Comparison of ENCODE assay signal across 8 cellular contexts in genomic region chr22:46057206-46057605, GRCh38.
A peak's percentile ranks its signal among the peaks of the same experiment; 100 is the strongest.
DNase-seq lines count a peak whose midpoint lies in the region; ATAC-seq and TF ChIP-seq lines count a peak whose summit lies in the region.

No MANE protein-coding gene starts in this region.

- peaks cover 46% of the 10 kb centered on the region for H3K4me1 Mint-ChIP-seq in activated naive CD8-positive, alpha-beta T cell (ENCODE audit: low read depth)
- H3K4me1 Mint-ChIP-seq in activated naive CD8-positive, alpha-beta T cell treated with anti-CD3 and anti-CD28 coated beads, Interleukin-2, amount 50 U/mL, for 24 hours, result peaks cover 53% of the 10 kb centered on the region
- peaks cover 26% of the 10 kb centered on the region for H3K4me1 Mint-ChIP-seq in MCF 10A (ENCODE audit: insufficient read depth, unreplicated experiment)

- intact Hi-C loops in MCF 10A (cut with micrococcal nuclease), result no loop called here
- intact Hi-C loops in mucosa of descending colon (cut with DNase I, micrococcal nuclease), result no loop called here
- intact Hi-C loops in aorta (cut with DNase I), result loop anchor here (2.0 to 5.0 kb wide), 2 partner anchors 16 to 45 kb away; no protein-coding TSS in a partner anchor

- no peak overlapping the region for H3K4me3 Mint-ChIP-seq in activated naive CD8-positive, alpha-beta T cell
- no peak overlapping the region for H3K4me3 Mint-ChIP-seq in activated naive CD8-positive, alpha-beta T cell treated with anti-CD3 and anti-CD28 coated beads, Interleukin-2, amount 50 U/mL, for 24 hours
- peak overlapping the region; percentile 81 for H3K4me3 Mint-ChIP-seq in MCF 10A (ENCODE audit: unreplicated experiment)

- H3K27ac ChIP-seq in aorta (ENCODE audit: low read depth in 1 of 2, low read length in 2 of 2), result peak overlapping the region; percentile 23 to 61

- peaks cover 28% of the 10 kb centered on the region for H3K4me1 ChIP-seq in mucosa of descending colon (ENCODE audit: low read depth)
- H3K4me1 ChIP-seq in aorta (ENCODE audit: control insufficient read depth in 1 of 2, insufficient read depth in 2 of 2, low read length in 2 of 2), result peaks cover under 1% of the 10 kb centered on the region in 2 donors

- no peaks in the 10 kb centered on the region for H3K27me3 ChIP-seq in aorta (ENCODE audit: control insufficient read depth in 1 of 2, insufficient read depth in 2 of 2, low read length in 1 of 2)

- BruUV-seq in MCF 10A (replicated peaks; lab: Mats Ljungman, UMichigan), result no TSS peak

- WGBS in aorta, 2 donors, result 4 to 10% methylated on average over 8 of the region's 8 CpGs

- no peak overlapping the region for H3K4me3 ChIP-seq in mucosa of descending colon
- no peak overlapping the region for H3K4me3 ChIP-seq in aorta (ENCODE audit: low read length in 2 of 2)

- ATAC-seq in activated naive CD8-positive, alpha-beta T cell treated with anti-CD3 and anti-CD28 coated beads, Interleukin-2, amount 50 U/mL, for 24 hours, result no peak
- ATAC-seq in mucosa of descending colon (no peak), aorta (ENCODE audit: low FRiP score) (no peak)

- H3K27ac Mint-ChIP-seq in activated naive CD8-positive, alpha-beta T cell, result peak overlapping the region; percentile 54
- no peak overlapping the region for H3K27ac Mint-ChIP-seq in activated naive CD8-positive, alpha-beta T cell treated with anti-CD3 and anti-CD28 coated beads, Interleukin-2, amount 50 U/mL, for 24 hours
- H3K27ac Mint-ChIP-seq in MCF 10A (ENCODE audit: low read depth, unreplicated experiment), result peak overlapping the region; percentile 98

- CTCF ChIA-PET in MCF 10A (lab: Yijun Ruan, JAX), result interaction anchor here (1.0 to 2.5 kb wide), 4 partner anchors 12 to 25 kb away, joined by 3 to 9 read pairs (median 4); no protein-coding TSS in a partner anchor

- no peaks in the 10 kb centered on the region for H3K27me3 Mint-ChIP-seq in activated naive CD8-positive, alpha-beta T cell
- H3K27me3 Mint-ChIP-seq in activated naive CD8-positive, alpha-beta T cell treated with anti-CD3 and anti-CD28 coated beads, Interleukin-2, amount 50 U/mL, for 24 hours, result no peaks in the 10 kb centered on the region
- no peaks in the 10 kb centered on the region for H3K27me3 Mint-ChIP-seq in MCF 10A (ENCODE audit: insufficient read depth, unreplicated experiment)

- no peaks in the 10 kb centered on the region for H3K36me3 ChIP-seq in mucosa of descending colon (ENCODE audit: low read depth)
- no peaks in the 10 kb centered on the region for H3K36me3 ChIP-seq in aorta (ENCODE audit: control insufficient read depth in 1 of 2, insufficient read depth in 2 of 2, low read length in 1 of 2)

- no peaks in the 10 kb centered on the region for H3K9me3 Mint-ChIP-seq in activated naive CD8-positive, alpha-beta T cell (ENCODE audit: low read depth)
- H3K9me3 Mint-ChIP-seq in activated naive CD8-positive, alpha-beta T cell treated with anti-CD3 and anti-CD28 coated beads, Interleukin-2, amount 50 U/mL, for 24 hours, result no peaks in the 10 kb centered on the region
- H3K9me3 Mint-ChIP-seq in MCF 10A (ENCODE audit: unreplicated experiment), result no peaks in the 10 kb centered on the region

- no peaks in the 10 kb centered on the region for H3K9me3 ChIP-seq in mucosa of descending colon
- H3K9me3 ChIP-seq in aorta (ENCODE audit: control insufficient read depth, low read length), result no peaks in the 10 kb centered on the region

- no peak for DNase-seq in activated naive CD8-positive, alpha-beta T cell treated with anti-CD3 and anti-CD28 coated beads, Interleukin-2, amount 50 U/mL, for 24 hours
- DNase-seq in MCF 10A (ENCODE audit: unreplicated experiment) (peak; percentile 54), mucosa of descending colon (peak in 2 of 3 donors; percentile 22 to 45), aorta (peak in 1 of 2 donors; percentile 34), hippocampal formation (lab: John Stamatoyannopoulos, UW) (no peak), NCI-H1436 treated with DMSO at 0.1 percent for 48 hours (lab: John Stamatoyannopoulos, UW) (no peak)
- DNase-seq in stimulated activated naive CD4-positive, alpha-beta T cell (lab: John Stamatoyannopoulos, UW), result no peak

- no peak for TF ChIP-seq CTCF in MCF 10A (IDR thresholded peaks at IDR 0.05; ENCODE audit: unreplicated experiment)
- no peak for TF ChIP-seq CTCF in mucosa of descending colon (IDR thresholded peaks at IDR 0.05)

- POLR2A ChIA-PET in MCF 10A (lab: Yijun Ruan, JAX), result interaction anchor here (0.7 to 25.5 kb wide), 7 partner anchors 10 to 193 kb away, joined by 4 to 1278 read pairs (median 456); partner anchors contain the start of gene CDPF1

- H3K36me3 Mint-ChIP-seq in activated naive CD8-positive, alpha-beta T cell, result peaks cover 1% of the 10 kb centered on the region
- H3K36me3 Mint-ChIP-seq in activated naive CD8-positive, alpha-beta T cell treated with anti-CD3 and anti-CD28 coated beads, Interleukin-2, amount 50 U/mL, for 24 hours (ENCODE audit: low read depth), result no peaks in the 10 kb centered on the region
- H3K36me3 Mint-ChIP-seq in MCF 10A (ENCODE audit: insufficient read depth, unreplicated experiment), result peaks cover 39% of the 10 kb centered on the region

Comparison
In these comparisons a context has a peak if more than half of its experiments do, and no peak if none do; other contexts are left out.
1. DNase-seq: peak in MCF 10A (single experiment) and mucosa of descending colon (2 of 3); none in activated naive CD8-positive, alpha-beta T cell treated with anti-CD3 and anti-CD28 coated beads, Interleukin-2, amount 50 U/mL, for 24 hours (single experiment), stimulated activated naive CD4-positive, alpha-beta T cell (0 of 6), hippocampal formation (0 of 2) and NCI-H1436 treated with DMSO at 0.1 percent for 48 hours (single experiment).
2. intact Hi-C loops: an anchor here in aorta (2.0 to 5.0 kb wide); none called in MCF 10A and mucosa of descending colon.